11 cellular contexts compared by ENCODE assay signal in the genomic region with DNA sequence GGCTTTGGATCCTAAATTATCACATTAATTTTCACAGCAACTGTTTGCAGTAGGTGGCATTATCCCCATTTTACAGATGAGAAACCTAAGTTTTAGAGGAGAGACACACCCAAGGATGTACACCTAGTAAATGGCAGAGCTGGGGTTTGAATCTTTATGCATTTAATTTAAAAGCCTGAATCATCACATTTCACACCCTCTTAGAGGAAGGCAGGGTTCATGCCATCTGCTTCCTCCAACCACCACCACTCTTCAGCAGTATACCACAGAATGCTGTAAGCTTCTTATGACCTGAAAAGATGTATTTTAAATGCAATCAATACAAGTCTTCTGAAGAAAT.
DNase-seq lines count a peak whose midpoint lies in the region; ATAC-seq and TF ChIP-seq lines count a peak whose summit lies in the region.
"Had no signal": no experiment of that assay in that cellular context is flagged by ENCODE, and none has a peak within 500 bp of the region (broad histone marks: within the 10 kb centered on the region; RNA-seq: fewer than 3 reads in every experiment).

No MANE protein-coding gene starts in this region.

- no peak overlapping the region for H3K4me3 ChIP-seq in SK-N-SH (ENCODE audit: low read depth in 2 of 2, low read length in 1 of 2)
- no peak overlapping the region for H3K4me3 ChIP-seq in heart right ventricle
- no peak overlapping the region for H3K4me3 ChIP-seq in transverse colon
- H3K4me3 ChIP-seq: MG63, SJSA1 had no signal

- DNase-seq in activated T-cell treated with anti-CD3 and anti-CD28 coated beads, Interleukin-2, amount 50 U/mL, for 24 hours: no peak
- DNase-seq in activated T-cell treated with anti-CD3 and anti-CD28 coated beads for 4 hours: no peak
- no peak for DNase-seq in SK-N-SH
- no peak for DNase-seq in heart right ventricle
- DNase-seq in transverse colon: no peak
- DNase-seq in NCI-H2196 treated with DMSO at 0.1 percent for 48 hours (lab: John Stamatoyannopoulos, UW; ENCODE audit: unreplicated experiment): no peak
- DNase-seq in hepatic stellate cell (ENCODE audit: low spot score): no peak
- no peak for DNase-seq in SIG-M5 treated with dmso at 0.1 percent for 504 hours (lab: John Stamatoyannopoulos, UW; ENCODE audit: unreplicated experiment)
- DNase-seq: activated gamma-delta T cell had no signal

- H3F3A ChIP-seq in SK-N-SH (replicated peaks; ENCODE audit: insufficient read depth): peaks cover 12% of the 10 kb centered on the region

- TF ChIP-seq EP300 in SK-N-SH (IDR thresholded peaks at IDR 0.05; ENCODE audit: borderline replicate concordance in 1 of 2, low read depth in 1 of 2, low read length in 1 of 2) (no peak), transverse colon (IDR thresholded peaks at IDR 0.05; ENCODE audit: low read depth) (no peak)

- H4K20me1 ChIP-seq in SK-N-SH (ENCODE audit: insufficient read depth): no peaks in the 10 kb centered on the region

- peak overlapping the region; percentile 59; the same call in 1 of the 2 replicates for H3K4me2 ChIP-seq in SK-N-SH

- H3K9me3 ChIP-seq in SK-N-SH (no peaks in the 10 kb centered on the region), heart right ventricle (no peaks in the 10 kb centered on the region), transverse colon (no peaks in the 10 kb centered on the region)
- H3K9me3 ChIP-seq: MG63, SJSA1 had no signal

- no peak overlapping the region for H3K9ac ChIP-seq in SK-N-SH

- peaks cover 4% of the 10 kb centered on the region for H3K9me3 Mint-ChIP-seq in activated T-cell treated with anti-CD3 and anti-CD28 coated beads, Interleukin-2, amount 50 U/mL, for 24 hours

- TF ChIP-seq RAD21 in SK-N-SH (IDR thresholded peaks at IDR 0.05; ENCODE audit: low read length): no peak

- H3K79me2 ChIP-seq in SK-N-SH (ENCODE audit: insufficient read depth): no peaks in the 10 kb centered on the region

- TF ChIP-seq POLR2A in transverse colon (IDR thresholded peaks at IDR 0.05): no peak

- in situ Hi-C loops in transverse colon (cut with MboI; ENCODE audit: low pct_ligation_motif_present in 1 of 4, low pct_unique_long_range_greater_than_20kb in 1 of 4, low sequenced_read_pairs in 3 of 4): loop anchor here in 3 of 4 donors (25.0 kb wide), 1 partner anchor 320 kb away; no protein-coding TSS in a partner anchor

- POLR2A ChIA-PET in SK-N-SH (lab: Yijun Ruan, JAX): no interaction called here

- H2AFZ ChIP-seq in SK-N-SH (ENCODE audit: low read depth): peak overlapping the region; percentile 44; the same call in 1 of the 2 replicates

- CTCF ChIA-PET in SK-N-SH (lab: Yijun Ruan, JAX): interaction anchor here (0.6 to 7.8 kb wide), 26 partner anchors 14 to 338 kb away, joined by 3 to 128 read pairs (median 5); a partner anchor contains a TSS

- ATAC-seq in heart right ventricle: peak in 6 of 8 donors; percentile 8 to 54 (median 23)

- no peaks in the 10 kb centered on the region for H3K27me3 Mint-ChIP-seq in activated T-cell treated with anti-CD3 and anti-CD28 coated beads, Interleukin-2, amount 50 U/mL, for 24 hours

- intact Hi-C loops in heart right ventricle (cut with DNase I): loop anchor here (2.0 to 10.0 kb wide), 16 partner anchors 55 to 337 kb away; a partner anchor contains a TSS
- intact Hi-C loops in transverse colon (cut with DNase I; ENCODE audit: low total_unique reads): loop anchor here (10.0 kb wide), 2 partner anchors 127 to 337 kb away; no protein-coding TSS in a partner anchor

- no peak overlapping the region for H3K4me3 Mint-ChIP-seq in activated T-cell treated with anti-CD3 and anti-CD28 coated beads, Interleukin-2, amount 50 U/mL, for 24 hours

- peak overlapping the region; percentile 47 for H3K27ac Mint-ChIP-seq in activated T-cell treated with anti-CD3 and anti-CD28 coated beads, Interleukin-2, amount 50 U/mL, for 24 hours

- no peaks in the 10 kb centered on the region for H3K36me3 ChIP-seq in SK-N-SH (replicated peaks in 1 of 2; ENCODE audit: control insufficient read depth in 1 of 2, insufficient read depth in 2 of 2, low read length in 1 of 2)
- no peaks in the 10 kb centered on the region for H3K36me3 ChIP-seq in heart right ventricle
- no peaks in the 10 kb centered on the region for H3K36me3 ChIP-seq in transverse colon
- H3K36me3 ChIP-seq: MG63, SJSA1 had no signal

- H3K9me2 ChIP-seq in SK-N-SH: no peaks in the 10 kb centered on the region

- H3K27me3 ChIP-seq in SK-N-SH (ENCODE audit: insufficient read depth) (no peaks in the 10 kb centered on the region), heart right ventricle (no peaks in the 10 kb centered on the region), transverse colon (no peaks in the 10 kb centered on the region)
- H3K27me3 ChIP-seq: MG63, SJSA1 had no signal

- H3K36me3 Mint-ChIP-seq in activated T-cell treated with anti-CD3 and anti-CD28 coated beads, Interleukin-2, amount 50 U/mL, for 24 hours (ENCODE audit: low read depth): peaks cover 2% of the 10 kb centered on the region

- peaks cover 33% of the 10 kb centered on the region for H3K4me1 Mint-ChIP-seq in activated T-cell treated with anti-CD3 and anti-CD28 coated beads, Interleukin-2, amount 50 U/mL, for 24 hours (ENCODE audit: low read depth)

- H3K27ac ChIP-seq in SK-N-SH (ENCODE audit: low read depth in 2 of 2, low read length in 1 of 2) (peak overlapping the region in 1 of 2 experiments; percentile 52; a peak in 2 of 4 replicates), heart right ventricle (peak overlapping the region in 9 of 10 donors; percentile 34 to 77 (median 65)), transverse colon (peak overlapping the region; percentile 27 to 65 (median 46))
- H3K27ac ChIP-seq: SJSA1 had no signal

- TF ChIP-seq CTCF in SK-N-SH (IDR thresholded peaks at IDR 0.05) (no peak), heart right ventricle (IDR thresholded peaks at IDR 0.05) (peak in 4 of 9 donors; percentile 2 to 12 (median 4)), transverse colon (IDR thresholded peaks at IDR 0.05) (peak in 1 of 5 experiments; percentile 6)

- H3K4me1 ChIP-seq in SK-N-SH (ENCODE audit: control insufficient read depth in 1 of 2, insufficient read depth in 2 of 2, low read depth in 1 of 2, low read length in 1 of 2) (peaks cover 0 to 21% of the 10 kb centered on the region in 2 experiments; a peak in 3 of 4 replicates), heart right ventricle (peaks cover 7 to 66% (median 38%) of the 10 kb centered on the region in 9 donors), transverse colon (peaks cover 0 to 17% (median 7%) of the 10 kb centered on the region in 4 donors)

TF ChIP-seq in SK-N-SH, 30 proteins besides CTCF, POLR2A, EP300 and RAD21:
- no peak for TF ChIP-seq EZH2phosphoT487 (IDR thresholded peaks at IDR 0.05; ENCODE audit: borderline replicate concordance, low read depth)
- TF ChIP-seq YY1 (IDR thresholded peaks at IDR 0.05; ENCODE audit: low read depth): no peak
- no peak for TF ChIP-seq TCF12 (IDR thresholded peaks at IDR 0.05)
- TF ChIP-seq MXI1 (IDR thresholded peaks at IDR 0.05; ENCODE audit: low read depth, low read length): no peak
- TF ChIP-seq RFX5 (IDR thresholded peaks at IDR 0.05; ENCODE audit: low read length): no peak
- TF ChIP-seq SIN3A (IDR thresholded peaks at IDR 0.05; ENCODE audit: borderline replicate concordance, low read depth, low read length): no peak
- TF ChIP-seq TAF1 (IDR thresholded peaks at IDR 0.05; ENCODE audit: borderline replicate concordance, low read depth, low read length): no peak
- TF ChIP-seq SMC3 (IDR thresholded peaks at IDR 0.05; ENCODE audit: low read depth, low read length): no peak
- TF ChIP-seq, protein P1, sequence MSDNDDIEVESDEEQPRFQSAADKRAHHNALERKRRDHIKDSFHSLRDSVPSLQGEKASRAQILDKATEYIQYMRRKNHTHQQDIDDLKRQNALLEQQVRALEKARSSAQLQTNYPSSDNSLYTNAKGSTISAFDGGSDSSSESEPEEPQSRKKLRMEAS (IDR thresholded peaks at IDR 0.05; ENCODE audit: low read depth): no peak
- TF ChIP-seq, protein P2, sequence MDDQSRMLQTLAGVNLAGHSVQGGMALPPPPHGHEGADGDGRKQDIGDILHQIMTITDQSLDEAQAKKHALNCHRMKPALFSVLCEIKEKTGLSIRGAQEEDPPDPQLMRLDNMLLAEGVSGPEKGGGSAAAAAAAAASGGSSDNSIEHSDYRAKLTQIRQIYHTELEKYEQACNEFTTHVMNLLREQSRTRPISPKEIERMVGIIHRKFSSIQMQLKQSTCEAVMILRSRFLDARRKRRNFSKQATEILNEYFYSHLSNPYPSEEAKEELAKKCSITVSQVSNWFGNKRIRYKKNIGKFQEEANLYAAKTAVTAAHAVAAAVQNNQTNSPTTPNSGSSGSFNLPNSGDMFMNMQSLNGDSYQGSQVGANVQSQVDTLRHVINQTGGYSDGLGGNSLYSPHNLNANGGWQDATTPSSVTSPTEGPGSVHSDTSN (IDR thresholded peaks at IDR 0.05): no peak
- TF ChIP-seq FOSL2 (IDR thresholded peaks at IDR 0.05; ENCODE audit: borderline replicate concordance, low read depth): no peak
- TF ChIP-seq RXRA (IDR thresholded peaks at IDR 0.05; ENCODE audit: borderline replicate concordance, low read depth): no peak
- no peak for TF ChIP-seq FOXJ3 (CRISPR knock-in tag; IDR thresholded peaks at IDR 0.05)
- no peak for TF ChIP-seq RCOR1 (IDR thresholded peaks at IDR 0.05; ENCODE audit: low read length)
- TF ChIP-seq TEAD4 (IDR thresholded peaks at IDR 0.05; ENCODE audit: borderline replicate concordance, insufficient read depth): no peak
- no peak for TF ChIP-seq CHD2 (IDR thresholded peaks at IDR 0.05; ENCODE audit: low read length, partially characterized antibody)
